Comparison of ENCODE assay signal across 1 cellular context in the genomic region with DNA sequence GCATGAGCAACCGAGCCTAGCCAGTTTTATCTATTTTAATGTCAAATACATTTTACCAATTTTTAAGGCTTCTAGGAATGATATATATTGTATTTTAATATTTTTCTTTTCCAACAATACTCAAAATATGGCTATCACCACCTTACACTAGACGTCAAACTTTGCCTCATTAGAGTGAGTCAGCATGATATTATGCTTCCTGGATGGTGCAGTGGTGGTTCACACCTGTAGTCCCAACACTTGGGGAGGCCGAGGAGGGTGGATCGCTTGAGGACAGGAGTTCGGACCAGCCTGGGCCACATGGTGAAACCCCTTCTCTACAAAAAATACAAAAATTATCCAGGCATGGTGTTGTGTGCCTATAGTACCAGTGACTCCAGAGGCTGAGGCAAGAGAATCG.
TF ChIP-seq lines count a peak whose summit lies in the region.

No MANE protein-coding gene starts in this region.

TF ChIP-seq in GM23338, 12 proteins besides CTCF, POLR2A, EP300 and RAD21 (continued from another document):
- TF ChIP-seq, protein P1, sequence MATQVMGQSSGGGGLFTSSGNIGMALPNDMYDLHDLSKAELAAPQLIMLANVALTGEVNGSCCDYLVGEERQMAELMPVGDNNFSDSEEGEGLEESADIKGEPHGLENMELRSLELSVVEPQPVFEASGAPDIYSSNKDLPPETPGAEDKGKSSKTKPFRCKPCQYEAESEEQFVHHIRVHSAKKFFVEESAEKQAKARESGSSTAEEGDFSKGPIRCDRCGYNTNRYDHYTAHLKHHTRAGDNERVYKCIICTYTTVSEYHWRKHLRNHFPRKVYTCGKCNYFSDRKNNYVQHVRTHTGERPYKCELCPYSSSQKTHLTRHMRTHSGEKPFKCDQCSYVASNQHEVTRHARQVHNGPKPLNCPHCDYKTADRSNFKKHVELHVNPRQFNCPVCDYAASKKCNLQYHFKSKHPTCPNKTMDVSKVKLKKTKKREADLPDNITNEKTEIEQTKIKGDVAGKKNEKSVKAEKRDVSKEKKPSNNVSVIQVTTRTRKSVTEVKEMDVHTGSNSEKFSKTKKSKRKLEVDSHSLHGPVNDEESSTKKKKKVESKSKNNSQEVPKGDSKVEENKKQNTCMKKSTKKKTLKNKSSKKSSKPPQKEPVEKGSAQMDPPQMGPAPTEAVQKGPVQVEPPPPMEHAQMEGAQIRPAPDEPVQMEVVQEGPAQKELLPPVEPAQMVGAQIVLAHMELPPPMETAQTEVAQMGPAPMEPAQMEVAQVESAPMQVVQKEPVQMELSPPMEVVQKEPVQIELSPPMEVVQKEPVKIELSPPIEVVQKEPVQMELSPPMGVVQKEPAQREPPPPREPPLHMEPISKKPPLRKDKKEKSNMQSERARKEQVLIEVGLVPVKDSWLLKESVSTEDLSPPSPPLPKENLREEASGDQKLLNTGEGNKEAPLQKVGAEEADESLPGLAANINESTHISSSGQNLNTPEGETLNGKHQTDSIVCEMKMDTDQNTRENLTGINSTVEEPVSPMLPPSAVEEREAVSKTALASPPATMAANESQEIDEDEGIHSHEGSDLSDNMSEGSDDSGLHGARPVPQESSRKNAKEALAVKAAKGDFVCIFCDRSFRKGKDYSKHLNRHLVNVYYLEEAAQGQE (IDR thresholded peaks at IDR 0.05; ENCODE audit: unreplicated experiment) = no peak
- TF ChIP-seq, protein P2, sequence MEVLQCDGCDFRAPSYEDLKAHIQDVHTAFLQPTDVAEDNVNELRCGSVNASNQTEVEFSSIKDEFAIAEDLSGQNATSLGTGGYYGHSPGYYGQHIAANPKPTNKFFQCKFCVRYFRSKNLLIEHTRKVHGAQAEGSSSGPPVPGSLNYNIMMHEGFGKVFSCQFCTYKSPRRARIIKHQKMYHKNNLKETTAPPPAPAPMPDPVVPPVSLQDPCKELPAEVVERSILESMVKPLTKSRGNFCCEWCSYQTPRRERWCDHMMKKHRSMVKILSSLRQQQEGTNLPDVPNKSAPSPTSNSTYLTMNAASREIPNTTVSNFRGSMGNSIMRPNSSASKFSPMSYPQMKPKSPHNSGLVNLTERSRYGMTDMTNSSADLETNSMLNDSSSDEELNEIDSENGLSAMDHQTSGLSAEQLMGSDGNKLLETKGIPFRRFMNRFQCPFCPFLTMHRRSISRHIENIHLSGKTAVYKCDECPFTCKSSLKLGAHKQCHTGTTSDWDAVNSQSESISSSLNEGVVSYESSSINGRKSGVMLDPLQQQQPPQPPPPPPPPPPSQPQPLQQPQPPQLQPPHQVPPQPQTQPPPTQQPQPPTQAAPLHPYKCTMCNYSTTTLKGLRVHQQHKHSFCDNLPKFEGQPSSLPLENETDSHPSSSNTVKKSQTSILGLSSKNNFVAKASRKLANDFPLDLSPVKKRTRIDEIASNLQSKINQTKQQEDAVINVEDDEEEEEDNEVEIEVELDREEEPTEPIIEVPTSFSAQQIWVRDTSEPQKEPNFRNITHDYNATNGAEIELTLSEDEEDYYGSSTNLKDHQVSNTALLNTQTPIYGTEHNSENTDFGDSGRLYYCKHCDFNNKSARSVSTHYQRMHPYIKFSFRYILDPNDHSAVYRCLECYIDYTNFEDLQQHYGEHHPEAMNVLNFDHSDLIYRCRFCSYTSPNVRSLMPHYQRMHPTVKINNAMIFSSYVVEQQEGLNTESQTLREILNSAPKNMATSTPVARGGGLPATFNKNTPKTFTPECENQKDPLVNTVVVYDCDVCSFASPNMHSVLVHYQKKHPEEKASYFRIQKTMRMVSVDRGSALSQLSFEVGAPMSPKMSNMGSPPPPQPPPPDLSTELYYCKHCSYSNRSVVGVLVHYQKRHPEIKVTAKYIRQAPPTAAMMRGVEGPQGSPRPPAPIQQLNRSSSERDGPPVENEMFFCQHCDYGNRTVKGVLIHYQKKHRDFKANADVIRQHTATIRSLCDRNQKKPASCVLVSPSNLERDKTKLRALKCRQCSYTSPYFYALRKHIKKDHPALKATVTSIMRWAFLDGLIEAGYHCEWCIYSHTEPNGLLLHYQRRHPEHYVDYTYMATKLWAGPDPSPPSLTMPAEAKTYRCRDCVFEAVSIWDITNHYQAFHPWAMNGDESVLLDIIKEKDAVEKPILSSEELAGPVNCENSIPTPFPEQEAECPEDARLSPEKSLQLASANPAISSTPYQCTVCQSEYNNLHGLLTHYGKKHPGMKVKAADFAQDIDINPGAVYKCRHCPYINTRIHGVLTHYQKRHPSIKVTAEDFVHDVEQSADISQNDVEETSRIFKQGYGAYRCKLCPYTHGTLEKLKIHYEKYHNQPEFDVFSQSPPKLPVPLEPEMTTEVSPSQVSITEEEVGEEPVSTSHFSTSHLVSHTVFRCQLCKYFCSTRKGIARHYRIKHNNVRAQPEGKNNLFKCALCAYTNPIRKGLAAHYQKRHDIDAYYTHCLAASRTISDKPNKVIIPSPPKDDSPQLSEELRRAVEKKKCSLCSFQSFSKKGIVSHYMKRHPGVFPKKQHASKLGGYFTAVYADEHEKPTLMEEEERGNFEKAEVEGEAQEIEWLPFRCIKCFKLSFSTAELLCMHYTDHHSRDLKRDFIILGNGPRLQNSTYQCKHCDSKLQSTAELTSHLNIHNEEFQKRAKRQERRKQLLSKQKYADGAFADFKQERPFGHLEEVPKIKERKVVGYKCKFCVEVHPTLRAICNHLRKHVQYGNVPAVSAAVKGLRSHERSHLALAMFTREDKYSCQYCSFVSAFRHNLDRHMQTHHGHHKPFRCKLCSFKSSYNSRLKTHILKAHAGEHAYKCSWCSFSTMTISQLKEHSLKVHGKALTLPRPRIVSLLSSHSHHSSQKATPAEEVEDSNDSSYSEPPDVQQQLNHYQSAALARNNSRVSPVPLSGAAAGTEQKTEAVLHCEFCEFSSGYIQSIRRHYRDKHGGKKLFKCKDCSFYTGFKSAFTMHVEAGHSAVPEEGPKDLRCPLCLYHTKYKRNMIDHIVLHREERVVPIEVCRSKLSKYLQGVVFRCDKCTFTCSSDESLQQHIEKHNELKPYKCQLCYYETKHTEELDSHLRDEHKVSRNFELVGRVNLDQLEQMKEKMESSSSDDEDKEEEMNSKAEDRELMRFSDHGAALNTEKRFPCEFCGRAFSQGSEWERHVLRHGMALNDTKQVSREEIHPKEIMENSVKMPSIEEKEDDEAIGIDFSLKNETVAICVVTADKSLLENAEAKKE (CRISPR knock-in tag; IDR thresholded peaks at IDR 0.05) = no peak
- TF ChIP-seq CREB1 (CRISPR knock-in tag; IDR thresholded peaks at IDR 0.05; ENCODE audit: low read depth) = no peak
- no peak for TF ChIP-seq JUNB (IDR thresholded peaks at IDR 0.05; ENCODE audit: unreplicated experiment)
- no peak for TF ChIP-seq ZNF331 (CRISPR knock-in tag; IDR thresholded peaks at IDR 0.05; ENCODE audit: low read depth)
- no peak for TF ChIP-seq ZNF114 (CRISPR knock-in tag; IDR thresholded peaks at IDR 0.05)
- TF ChIP-seq NANOG (IDR thresholded peaks at IDR 0.05; ENCODE audit: borderline replicate concordance) = no peak
